8 cellular contexts compared by ENCODE assay signal in the genomic region with DNA sequence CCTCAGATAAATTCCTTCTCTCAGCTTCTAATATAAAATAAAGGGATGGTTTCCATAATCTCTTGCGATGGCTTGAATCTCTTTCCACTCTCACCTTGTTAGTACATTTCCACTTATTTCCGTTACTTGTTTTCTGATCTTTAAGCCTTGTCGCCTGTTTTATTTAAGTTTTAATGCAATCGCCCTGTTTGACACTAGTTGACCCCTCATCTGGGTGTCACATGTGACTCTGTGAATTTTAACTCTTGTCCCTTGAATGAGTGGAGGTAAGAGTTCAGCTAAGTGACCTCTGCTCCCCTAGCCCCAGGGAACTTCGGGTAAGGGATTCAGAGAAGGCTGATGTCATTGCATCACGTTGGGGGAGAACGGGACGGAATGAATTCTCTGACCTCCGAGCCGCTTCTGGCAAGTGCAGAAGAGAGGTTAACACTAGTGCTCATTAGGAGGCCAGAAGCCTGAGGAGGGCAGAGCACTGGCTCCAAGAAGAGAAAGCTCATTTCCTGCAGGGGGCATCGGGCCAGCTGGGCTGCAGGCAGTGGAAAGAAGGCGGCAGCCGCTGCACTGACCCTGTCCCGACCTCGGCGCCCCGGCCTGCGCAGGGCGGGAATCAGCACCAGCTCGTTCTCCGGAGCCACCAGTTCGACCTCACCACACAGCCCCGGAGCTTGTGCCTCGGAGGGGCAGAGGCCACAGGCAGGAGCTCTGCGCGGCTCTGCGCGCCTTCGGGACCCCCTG. TPM values are rescaled to one million over a fixed set of nuclear protein-coding genes. Genes with fewer than 3 reads are reported as not detected.
DNase-seq lines count a peak whose midpoint lies in the region; ATAC-seq and TF ChIP-seq lines count a peak whose summit lies in the region.

No MANE protein-coding gene starts in this region.

- peaks cover 0 to 5% (median 0%) of the 10 kb centered on the region in 5 donors for H3K27me3 Mint-ChIP-seq in naive thymus-derived CD8-positive, alpha-beta T cell

- TF ChIP-seq CTCF in AG10803 (conservative IDR thresholded peaks at IDR 0.05; ENCODE audit: low read length) (peak; percentile 47), GM12872 (IDR thresholded peaks at IDR 0.05; ENCODE audit: insufficient read depth, low read depth, low read length) (peak; percentile 54), fibroblast of villous mesenchyme (IDR thresholded peaks at IDR 0.05; ENCODE audit: insufficient read depth, low read depth, low read length) (peak; percentile 40), vagina (IDR thresholded peaks at IDR 0.05) (no peak)

- no peak for TF ChIP-seq POLR2A in vagina (IDR thresholded peaks at IDR 0.05)

- H3K4me3 ChIP-seq in AG10803 (ENCODE audit: low read length) (peak overlapping the region; percentile 85), fibroblast of villous mesenchyme (ENCODE audit: low read depth, low read length) (peak overlapping the region; percentile 86), vagina (peak overlapping the region; percentile 86 to 97)

- intact Hi-C loops in vagina (cut with DNase I), result loop anchor here (10.0 kb wide), 1 partner anchor 159 kb away; a partner anchor contains a TSS

- H3K4me3 Mint-ChIP-seq in naive thymus-derived CD8-positive, alpha-beta T cell, result peak overlapping the region; percentile 82 to 99 (median 96)

- H3K27ac ChIP-seq in vagina, result peak overlapping the region; percentile 95

- POLR2A ChIA-PET in naive thymus-derived CD8-positive, alpha-beta T cell (lab: Charles Lee), result interaction anchor here (0.7 to 4.4 kb wide), 9 partner anchors 12 to 743 kb away, joined by 3 to 28 read pairs (median 3); a partner anchor contains a TSS

- H3K4me1 ChIP-seq in vagina, result peaks cover 24% of the 10 kb centered on the region

- H3K27ac Mint-ChIP-seq in naive thymus-derived CD8-positive, alpha-beta T cell, result peak overlapping the region; percentile 33 to 97 (median 87)

- peak; percentile 17 for ATAC-seq in HG02763 (IDR thresholded peaks at IDR 0.05; ENCODE audit: unreplicated experiment)
- ATAC-seq in naive thymus-derived CD8-positive, alpha-beta T cell, result peak in 1 of 2 donors; percentile 3

- DNase-seq in AG10803 (ENCODE audit: low read depth) (peak; percentile 67), NCI-H1092 (lab: John Stamatoyannopoulos, UW) (peak; percentile 44), fibroblast of villous mesenchyme (ENCODE audit: low read depth) (peak; percentile 60), vagina (ENCODE audit: extremely low spot score in 2 of 2) (no peak)
- DNase-seq in activated T-cell treated with anti-CD3 and anti-CD28 coated beads, Interleukin-2, amount 50 U/mL, for 48 hours, result peak; percentile 70 to 73
- peak in 3 of 10 donors; percentile 21 to 28 (median 26) for DNase-seq in naive thymus-derived CD8-positive, alpha-beta T cell

- no peaks in the 10 kb centered on the region for H3K36me3 ChIP-seq in vagina

- H3K36me3 Mint-ChIP-seq in naive thymus-derived CD8-positive, alpha-beta T cell, result no peaks in the 10 kb centered on the region

- H3K9me3 ChIP-seq in vagina, result no peaks in the 10 kb centered on the region

- peaks cover 31 to 46% (median 42%) of the 10 kb centered on the region in 4 donors for H3K4me1 Mint-ChIP-seq in naive thymus-derived CD8-positive, alpha-beta T cell

- no peaks in the 10 kb centered on the region for H3K27me3 ChIP-seq in vagina

- peaks cover 0 to 3% (median 0%) of the 10 kb centered on the region in 9 donors for H3K9me3 Mint-ChIP-seq in naive thymus-derived CD8-positive, alpha-beta T cell

RNA-seq across cellular contexts. Expression of a gene that starts 0.6 kb away (rescaled TPM):
- total RNA-seq in fibroblast of villous mesenchyme, result 13.8 and 27.4 TPM in 2 replicates
- total RNA-seq in naive thymus-derived CD8-positive, alpha-beta T cell, result 10 to 100 TPM; 25.4 to 27.9 TPM
- polyA plus RNA-seq in naive thymus-derived CD8-positive, alpha-beta T cell, result 10 to 100 TPM; 73.0 to 87.9 (median 78.5) TPM
- 24.1 TPM for total RNA-seq in vagina

RNA-seq across cellular contexts. Expression of a gene that starts 2.2 kb away (rescaled TPM):
- total RNA-seq in fibroblast of villous mesenchyme, result 0.32 and 0.86 TPM in 2 replicates
- 1 to 10 TPM; 7.0 to 8.9 TPM for total RNA-seq in naive thymus-derived CD8-positive, alpha-beta T cell
- polyA plus RNA-seq in naive thymus-derived CD8-positive, alpha-beta T cell, result 1 to 10 TPM in 2 of 3 donors, under 1 TPM in 1; 0.17 to 2.2 (median 1.7) TPM
- total RNA-seq in vagina, result not detected

RNA-seq across cellular contexts. Expression of a gene that starts 14.3 kb away (rescaled TPM):
- total RNA-seq in fibroblast of villous mesenchyme (not detected in 2 replicates), vagina (not detected)
- total RNA-seq in naive thymus-derived CD8-positive, alpha-beta T cell, result not detected
- not detected for polyA plus RNA-seq in naive thymus-derived CD8-positive, alpha-beta T cell

RNA-seq across cellular contexts. Expression of a gene that starts 14.8 kb away (rescaled TPM):
- total RNA-seq in fibroblast of villous mesenchyme (0.86 and 1.9 TPM in 2 replicates), vagina (11.3 TPM)
- 10 to 100 TPM in 1 of 2 experiments, 1 to 10 TPM in 1; 8.8 to 10.2 TPM for total RNA-seq in naive thymus-derived CD8-positive, alpha-beta T cell
- 1 to 10 TPM; 1.5 to 2.4 (median 2.1) TPM for polyA plus RNA-seq in naive thymus-derived CD8-positive, alpha-beta T cell

RNA-seq across cellular contexts. Expression of a gene that starts 22.9 kb away (rescaled TPM):
- 16.4 and 19.9 TPM in 2 replicates for total RNA-seq in fibroblast of villous mesenchyme
- total RNA-seq in naive thymus-derived CD8-positive, alpha-beta T cell, result 10 to 100 TPM; 12.6 to 12.7 TPM
- polyA plus RNA-seq in naive thymus-derived CD8-positive, alpha-beta T cell, result under 1 TPM; 0.20 to 0.94 (median 0.36) TPM
- total RNA-seq in vagina, result 17.2 TPM

Comparison
In these comparisons a context has a peak if more than half of its experiments do, and no peak if none do; other contexts are left out.
1. DNase-seq: peak in AG10803 (single experiment), NCI-H1092 (single experiment), activated T-cell treated with anti-CD3 and anti-CD28 coated beads, Interleukin-2, amount 50 U/mL, for 48 hours (2 of 2) and fibroblast of villous mesenchyme (single experiment); none in vagina (0 of 2).
2. CTCF ChIP-seq: peak in AG10803 (single experiment), GM12872 (single experiment) and fibroblast of villous mesenchyme (single experiment); none in vagina (0 of 3).
3. Peak in every context shown above with its lines, with median percentiles within 50 percentile points of each other: H3K4me3 ChIP-seq.